23 cellular contexts compared by ENCODE assay signal in genomic region chr6:43719511-43719910, GRCh38. TPM values are rescaled to one million over a fixed set of nuclear protein-coding genes. Genes with fewer than 3 reads are reported as not detected.
DNase-seq lines count a peak whose midpoint lies in the region; ATAC-seq, FAIRE-seq and TF ChIP-seq lines count a peak whose summit lies in the region.
"Had no signal": no experiment of that assay in that cellular context is flagged by ENCODE, and none has a peak within 500 bp of the region (broad histone marks: within the 10 kb centered on the region; RNA-seq: fewer than 3 reads in every experiment).

No MANE protein-coding gene starts in this region.

- intact Hi-C loops in heart right ventricle (cut with DNase I) (loop anchor here in 3 of 10 donors (5.0 kb wide), 3 partner anchors 37 to 53 kb away; partner anchors contain the start of gene VEGFA (in 1 of the 3)), left ventricle myocardium superior (cut with micrococcal nuclease) (no loop called here), kidney (cut with DNase I) (no loop called here), sciatic nerve (cut with DNase I) (no loop called here)

- in situ Hi-C loops in G401 (cut with HindIII; ENCODE audit: low sequenced_read_pairs), result no loop called here

- no peaks in the 10 kb centered on the region for H3K27me3 ChIP-seq in heart right ventricle

- 87 to 93% methylated on average over 7 of the region's 7 CpGs for WGBS in heart right ventricle, 2 donors

- H3K9me3 ChIP-seq in heart right ventricle (no peaks in the 10 kb centered on the region), kidney (ENCODE audit: control insufficient read depth in 1 of 2, low read length in 2 of 2) (no peaks in the 10 kb centered on the region)
- H3K9me3 ChIP-seq: HAP-1 had no signal

- TF ChIP-seq CTCF in heart right ventricle (IDR thresholded peaks at IDR 0.05) (no peak), kidney (IDR thresholded peaks at IDR 0.05; ENCODE audit: borderline replicate concordance, extremely low read depth, insufficient read depth) (no peak)

- peaks cover 4 to 52% (median 45%) of the 10 kb centered on the region in 9 donors for H3K4me1 ChIP-seq in heart right ventricle
- peaks cover 0 to 6% of the 10 kb centered on the region in 2 donors for H3K4me1 ChIP-seq in kidney (ENCODE audit: control insufficient read depth in 1 of 2, insufficient read depth in 1 of 2, low read depth in 1 of 2, low read length in 2 of 2)
- H3K4me1 ChIP-seq: HAP-1 had no signal

- no peak overlapping the region for H3K9ac ChIP-seq in kidney (ENCODE audit: low read length in 2 of 2)
- H3K9ac ChIP-seq: GM23248, KMS-11 had no signal

- H3K27ac ChIP-seq in heart right ventricle (peak overlapping the region in 9 of 10 donors; percentile 74 to 92 (median 84)), kidney (ENCODE audit: low read depth in 2 of 2, low read length in 2 of 2) (no peak overlapping the region)
- H3K27ac ChIP-seq: GM23248, KMS-11 had no signal

- no peak for DNase-seq in heart right ventricle
- DNase-seq in left ventricle myocardium superior, result no peak
- peak; percentile 43 for DNase-seq in kidney
- DNase-seq in sciatic nerve (ENCODE audit: low spot score), result peak; percentile 49
- DNase-seq in G401 (ENCODE audit: low spot score), result no peak
- DNase-seq: AML-193; C1 segment of cervical spinal cord; CD8-positive, alpha-beta T cell; DMS153; GM23248; MV-4-11; NCI-H1105 treated with DMSO at 0.1 percent for 48 hours; NCI-H2029 treated with DMSO at 0.1 percent for 48 hours; NCI-H2171 treated with DMSO at 0.1 percent for 48 hours; NCI-H524 treated with DMSO at 0.1 percent for 48 hours; OCI-M1 had no signal

- no peaks in the 10 kb centered on the region for H3K36me3 ChIP-seq in heart right ventricle
- no peaks in the 10 kb centered on the region for H3K36me3 ChIP-seq in kidney (ENCODE audit: control insufficient read depth in 1 of 2, insufficient read depth in 2 of 2, low read length in 2 of 2)
- H3K36me3 ChIP-seq: HAP-1 had no signal

- FAIRE-seq in kidney (lab: Jason Lieb, UNC), result no peak
- FAIRE-seq: G401.6, GM18507, RCC 7860 had no signal

- H3K4me3 ChIP-seq in heart right ventricle (no peak overlapping the region), kidney (ENCODE audit: low read length in 2 of 2) (no peak overlapping the region)
- H3K4me3 ChIP-seq: GM23248, HAP-1 had no signal

- no peak for ATAC-seq in heart right ventricle
- ATAC-seq in left ventricle myocardium superior, result no peak
- ATAC-seq in sciatic nerve, result no peak
- no peak for ATAC-seq in HG03565 (IDR thresholded peaks at IDR 0.05; ENCODE audit: unreplicated experiment)
- ATAC-seq in esophagus mucosa, result no peak
- ATAC-seq: CD8-positive, alpha-beta T cell had no signal

RNA-seq across cellular contexts. Expression of gene MRPS18A, which starts 31.9 kb away (rescaled TPM):
- total RNA-seq in heart right ventricle (10 to 100 TPM; 36.0 to 52.9 (median 40.6) TPM), left ventricle myocardium superior (46.0 TPM), kidney (36.4 TPM), sciatic nerve (29.7 TPM), esophagus mucosa (44.5 TPM)
- polyA plus RNA-seq in heart right ventricle (100 to 1,000 TPM in 1 of 2 donors, 10 to 100 TPM in 1; 30.4 to 103 TPM), kidney (ENCODE audit: insufficient read depth, low read depth, low replicate concordance) (103 TPM)
- total RNA-seq in G401 (2014; rRNA removed; shearing (Covaris generic)), result 70.5 and 89.4 TPM in 2 replicates

RNA-seq across cellular contexts. Expression of gene VEGFA, which starts 50.5 kb away (rescaled TPM):
- total RNA-seq in heart right ventricle, result 100 to 1,000 TPM; 163 to 456 (median 216) TPM
- 100 to 1,000 TPM; 133 to 396 TPM for polyA plus RNA-seq in heart right ventricle
- total RNA-seq in left ventricle myocardium superior, result 261 TPM
- 36.3 TPM for total RNA-seq in kidney
- polyA plus RNA-seq in kidney (ENCODE audit: insufficient read depth, low read depth, low replicate concordance), result 111 TPM
- total RNA-seq in sciatic nerve, result 155 TPM
- total RNA-seq in esophagus mucosa, result 129 TPM
- total RNA-seq in G401 (2014; rRNA removed; shearing (Covaris generic)), result 20.4 and 32.7 TPM in 2 replicates

Comparison
In these comparisons a context has a peak if more than half of its experiments do, and no peak if none do; other contexts are left out.
1. DNase-seq: peak in kidney (single experiment) and sciatic nerve (single experiment); none in heart right ventricle (0 of 2), left ventricle myocardium superior (single experiment) and G401 (single experiment).
2. H3K27ac ChIP-seq: peak in heart right ventricle (9 of 10); none in kidney (0 of 2).